In genomic region chr16:68275611-68276191, GRCh38 we compare ENCODE assay signal across 8 cellular contexts. TPM values are rescaled to one million over a fixed set of nuclear protein-coding genes. Genes with fewer than 3 reads are reported as not detected.
DNase-seq lines count a peak whose midpoint lies in the region; ATAC-seq and TF ChIP-seq lines count a peak whose summit lies in the region.

No MANE protein-coding gene starts in this region.

- H3K36me3 Mint-ChIP-seq in activated naive CD8-positive, alpha-beta T cell = peaks cover 11% of the 10 kb centered on the region

- H3K9me3 Mint-ChIP-seq in activated naive CD8-positive, alpha-beta T cell (ENCODE audit: low read depth) = no peaks in the 10 kb centered on the region

- H3K27ac Mint-ChIP-seq in activated naive CD8-positive, alpha-beta T cell = peak overlapping the region; percentile 77

- TF ChIP-seq EP300 in sigmoid colon (IDR thresholded peaks at IDR 0.05) = no peak

- no peak for TF ChIP-seq CTCF in sigmoid colon (IDR thresholded peaks at IDR 0.05)

- ATAC-seq in GM18517 (IDR thresholded peaks at IDR 0.05; ENCODE audit: unreplicated experiment) (peak; percentile 70), HG02763 (IDR thresholded peaks at IDR 0.05; ENCODE audit: unreplicated experiment) (peak; percentile 58), HG03378 (IDR thresholded peaks at IDR 0.05; ENCODE audit: unreplicated experiment) (no peak)

- DNase-seq in NCI-H446 treated with DMSO at 0.1 percent for 48 hours (lab: John Stamatoyannopoulos, UW) = peak; percentile 6
- no peak for DNase-seq in sigmoid colon
- DNase-seq in retina = no peak
- no peak for DNase-seq in CD1c-positive myeloid dendritic cell (ENCODE audit: extremely low spot score)

- H3K4me3 ChIP-seq in sigmoid colon = no peak overlapping the region

- WGBS in sigmoid colon, 2 donors = 39 to 73% methylated on average over 4 of the region's 4 CpGs

- H3K9me3 ChIP-seq in sigmoid colon = no peaks in the 10 kb centered on the region

- peaks cover 0 to 21% (median 7%) of the 10 kb centered on the region in 4 donors for H3K36me3 ChIP-seq in sigmoid colon

- no peaks in the 10 kb centered on the region for H3K27me3 Mint-ChIP-seq in activated naive CD8-positive, alpha-beta T cell

- peaks cover 0 to 23% (median 20%) of the 10 kb centered on the region in 4 donors for H3K4me1 ChIP-seq in sigmoid colon

- no peaks in the 10 kb centered on the region for H3K27me3 ChIP-seq in sigmoid colon

- intact Hi-C loops in sigmoid colon (cut with DNase I) = no loop called here

- H3K4me3 Mint-ChIP-seq in activated naive CD8-positive, alpha-beta T cell = peak overlapping the region; percentile 52

- H3K4me1 Mint-ChIP-seq in activated naive CD8-positive, alpha-beta T cell (ENCODE audit: low read depth) = peaks cover 72% of the 10 kb centered on the region

- TF ChIP-seq POLR2A in sigmoid colon (IDR thresholded peaks at IDR 0.05) = no peak

- H3K27ac ChIP-seq in sigmoid colon = peak overlapping the region; percentile 69 to 73 (median 71)

RNA-seq across cellular contexts. Expression of gene SLC7A6, which starts 11.4 kb away (rescaled TPM):
- 10 to 100 TPM; 26.8 to 40.7 (median 35.1) TPM for total RNA-seq in sigmoid colon
- polyA plus RNA-seq in sigmoid colon = 10 to 100 TPM in 1 of 3 donors, 1 to 10 TPM in 2; 1.8 to 22.5 (median 2.5) TPM

RNA-seq across cellular contexts. Expression of gene PLA2G15, which starts 30.5 kb away (rescaled TPM):
- total RNA-seq in sigmoid colon = 10 to 100 TPM; 10.2 to 15.7 (median 12.5) TPM
- polyA plus RNA-seq in sigmoid colon = 10 to 100 TPM in 1 of 3 donors, 1 to 10 TPM in 2; 4.2 to 10.1 (median 8.1) TPM

RNA-seq across cellular contexts. Expression of gene SLC7A6OS, which starts 35.0 kb away (rescaled TPM):
- total RNA-seq in sigmoid colon = 10 to 100 TPM in 3 of 4 donors, 1 to 10 TPM in 1; 9.5 to 20.8 (median 11.8) TPM
- 1 to 10 TPM; 4.8 to 10.0 (median 6.5) TPM for polyA plus RNA-seq in sigmoid colon

RNA-seq across cellular contexts. Expression of gene PRMT7, which starts 35.1 kb away (rescaled TPM):
- total RNA-seq in sigmoid colon = 10 to 100 TPM; 34.6 to 51.0 (median 45.6) TPM
- 10 to 100 TPM; 12.0 to 40.7 (median 19.0) TPM for polyA plus RNA-seq in sigmoid colon

RNA-seq across cellular contexts. Expression of gene ESRP2, which starts 39.8 kb away (rescaled TPM):
- under 1 TPM in 3 of 4 donors, not detected in 1; under 0.01 to 0.16 (median 0.14) TPM for total RNA-seq in sigmoid colon
- polyA plus RNA-seq in sigmoid colon = 10 to 100 TPM; 24.0 to 50.0 (median 25.4) TPM
